In genomic region chr5:148831590-148832565, GRCh38 we compare ENCODE assay signal across 10 cellular contexts. TPM values are rescaled to one million over a fixed set of nuclear protein-coding genes. Genes with fewer than 3 reads are reported as not detected.
A peak's percentile ranks its signal among the peaks of the same experiment; 100 is the strongest.
DNase-seq lines count a peak whose midpoint lies in the region; TF ChIP-seq lines count a peak whose summit lies in the region.
"Had no signal": no experiment of that assay in that cellular context is flagged by ENCODE, and none has a peak within 500 bp of the region (broad histone marks: within the 10 kb centered on the region; RNA-seq: fewer than 3 reads in every experiment).

No MANE protein-coding gene starts in this region.

- peaks cover 15% of the 10 kb centered on the region; the same call in 1 of the 2 replicates for H3K36me3 Mint-ChIP-seq in HFFc6 (ENCODE audit: low read depth)
- peaks cover 41 to 69% (median 58%) of the 10 kb centered on the region in 3 donors for H3K36me3 Mint-ChIP-seq in immature natural killer cell
- H3K36me3 Mint-ChIP-seq: activated naive CD8-positive, alpha-beta T cell treated with anti-CD3 and anti-CD28 coated beads, Interleukin-2, amount 10 ng/mL, durations not matched to agents 7 days and 5 days had no signal

- H3K4me1 Mint-ChIP-seq in HFFc6 (ENCODE audit: low read depth) (peaks cover 76% of the 10 kb centered on the region), immature natural killer cell (peaks cover 75 to 88% of the 10 kb centered on the region in 2 donors)

- 77 to 79% methylated on average over 8 of the region's 8 CpGs for WGBS in testis, 2 donors

- H3K27me3 ChIP-seq in testis: no peaks in the 10 kb centered on the region

- H3K27me3 Mint-ChIP-seq in HFFc6 (ENCODE audit: insufficient read depth): peaks cover 1% of the 10 kb centered on the region; the same call in 1 of the 2 replicates
- peaks cover 1 to 14% (median 6%) of the 10 kb centered on the region in 3 donors for H3K27me3 Mint-ChIP-seq in immature natural killer cell (ENCODE audit: low read depth in 3 of 3)

- no peaks in the 10 kb centered on the region for H3K9me3 ChIP-seq in testis

- in situ Hi-C loops in GM13976 (cut with MboI; ENCODE audit: low sequenced_read_pairs, unreplicated experiment): no loop called here

- no peaks in the 10 kb centered on the region for H3K9me3 Mint-ChIP-seq in HFFc6
- no peaks in the 10 kb centered on the region for H3K9me3 Mint-ChIP-seq in immature natural killer cell
- H3K9me3 Mint-ChIP-seq: activated naive CD8-positive, alpha-beta T cell treated with anti-CD3 and anti-CD28 coated beads, Interleukin-2, amount 10 ng/mL, durations not matched to agents 7 days and 5 days had no signal

- H3K27ac ChIP-seq in testis: no peak overlapping the region

- no peak overlapping the region for H3K4me3 ChIP-seq in testis

- TF ChIP-seq CTCF in GM13976 (IDR thresholded peaks at IDR 0.05; ENCODE audit: borderline replicate concordance, control extremely low read depth, extremely low read depth, insufficient read depth, missing control alignments) (no peak), HFFc6 (IDR thresholded peaks at IDR 0.05) (no peak), testis (IDR thresholded peaks at IDR 0.05) (no peak)

- no peak for TF ChIP-seq POLR2A in testis (IDR thresholded peaks at IDR 0.05)

- H3K4me1 ChIP-seq in testis: peaks cover 3% of the 10 kb centered on the region

- intact Hi-C loops in testis (cut with DNase I; ENCODE audit: low total_unique reads): no loop called here

- H3K36me3 ChIP-seq in testis (ENCODE audit: low read depth, missing control alignments): no peaks in the 10 kb centered on the region

- H3K27ac Mint-ChIP-seq in HFFc6 (no peak overlapping the region; the same call in 1 of the 2 replicates), immature natural killer cell (peak overlapping the region; percentile 84 to 98 (median 91))
- H3K27ac Mint-ChIP-seq: activated naive CD8-positive, alpha-beta T cell treated with anti-CD3 and anti-CD28 coated beads, Interleukin-2, amount 10 ng/mL, durations not matched to agents 7 days and 5 days had no signal

- H3K4me3 Mint-ChIP-seq in HFFc6 (peak overlapping the region; percentile 8; the same call in 1 of the 2 replicates), immature natural killer cell (peak overlapping the region; percentile 96 to 99 (median 98))
- H3K4me3 Mint-ChIP-seq: activated naive CD8-positive, alpha-beta T cell treated with anti-CD3 and anti-CD28 coated beads, Interleukin-2, amount 10 ng/mL, durations not matched to agents 7 days and 5 days had no signal

- peak; percentile 37 for DNase-seq in GM13976 (ENCODE audit: low spot score)
- DNase-seq in HFFc6: no peak
- DNase-seq in NAMALWA (ENCODE audit: low spot score): peak; percentile 70
- no peak for DNase-seq in immature natural killer cell
- no peak for DNase-seq in testis
- no peak for DNase-seq in Kasumi-1 (lab: John Stamatoyannopoulos, UW)
- no peak for DNase-seq in stimulated activated CD4-positive, alpha-beta T cell treated with anti-CD3 and anti-CD28 coated beads, Interleukin-4, amount 100 ng/mL, for 1 hour
- DNase-seq in UCSD-AML1 (lab: John Stamatoyannopoulos, UW; ENCODE audit: unreplicated experiment): no peak
- DNase-seq: activated naive CD8-positive, alpha-beta T cell treated with anti-CD3 and anti-CD28 coated beads, Interleukin-2, amount 10 ng/mL, durations not matched to agents 7 days and 5 days had no signal

RNA-seq across cellular contexts. Expression of gene ADRB2, which starts 5.5 kb away (rescaled TPM):
- 1 to 10 TPM; 2.0 to 4.0 (median 3.7) TPM for total RNA-seq in HFFc6 (2021; fragmentation: NEBNext Ultra II Directional; extraction: Animal tissue kit (Norgen Biotek cat#: 25700))
- polyA plus RNA-seq in immature natural killer cell (10 to 100 TPM; 34.4 to 65.2 (median 54.1) TPM), testis (ENCODE audit: insufficient read depth, low read depth, low replicate concordance) (0.76 TPM)
- under 1 TPM; 0.79 to 0.93 TPM for total RNA-seq in testis
- polyA plus RNA-seq: neural cell had no signal

Comparison
In these comparisons a context has a peak if more than half of its experiments do, and no peak if none do; other contexts are left out.
1. DNase-seq: peak in GM13976 (single experiment) and NAMALWA (single experiment); none in HFFc6 (single experiment), immature natural killer cell (0 of 3), testis (single experiment), Kasumi-1 (0 of 2), stimulated activated CD4-positive, alpha-beta T cell treated with anti-CD3 and anti-CD28 coated beads, Interleukin-4, amount 100 ng/mL, for 1 hour (single experiment) and UCSD-AML1 (single experiment).